In genomic region chr11:115418626-115419025, GRCh38 we compare ENCODE assay signal across 19 cellular contexts.
"Had no signal": no experiment of that assay in that cellular context is flagged by ENCODE, and none has a peak within 500 bp of the region (broad histone marks: within the 10 kb centered on the region; RNA-seq: fewer than 3 reads in every experiment).

No MANE protein-coding gene starts in this region.

- ATAC-seq: effector memory CD8-positive, alpha-beta T cell; gastrocnemius medialis; heart right ventricle; left lobe of liver; naive thymus-derived CD8-positive, alpha-beta T cell; psoas muscle; right lobe of liver; stimulated activated memory B cell treated with anti-CD40 and anti-IgM and Interleukin-4, amounts not matched to agents 10 μg/mL and 1 μg/mL and 100 μg/mL, for 72 hours; upper lobe of right lung had no signal

- H3K36me3 Mint-ChIP-seq: naive thymus-derived CD8-positive, alpha-beta T cell; stimulated activated memory B cell treated with anti-CD40 and anti-IgM and Interleukin-4, amounts not matched to agents 10 μg/mL and 1 μg/mL and 100 μg/mL, for 72 hours had no signal

- H3K27ac Mint-ChIP-seq: effector memory CD8-positive, alpha-beta T cell; naive thymus-derived CD8-positive, alpha-beta T cell; stimulated activated memory B cell treated with anti-CD40 and anti-IgM and Interleukin-4, amounts not matched to agents 10 μg/mL and 1 μg/mL and 100 μg/mL, for 72 hours; stimulated activated naive CD8-positive, alpha-beta T cell treated with anti-CD3 and anti-CD28 coated beads, Interleukin-15, Interleukin-2, amounts not matched to agents 100 ng/mL and 50 ng/mL, for 24 hours had no signal

- DNase-seq: effector memory CD8-positive, alpha-beta T cell; gastrocnemius medialis; heart right ventricle; hypothalamus; kidney glomerular epithelial cell; mammary epithelial cell; naive thymus-derived CD8-positive, alpha-beta T cell; psoas muscle; retina; right lobe of liver; spleen; stimulated activated CD4-positive, alpha-beta T cell treated with anti-CD3 and anti-CD28 coated beads, Interleukin-15, amount 100 ng/mL, for 24 hours; stimulated activated CD4-positive, alpha-beta T cell treated with anti-CD3 and anti-CD28 coated beads, Interleukin-1b, Interleukin-23, amount 100 ng/mL, for 48 hours; stimulated activated CD4-positive, alpha-beta T cell treated with anti-CD3 and anti-CD28 coated beads, Interleukin-4, amount 100 ng/mL, for 24 hours; tibial artery; upper lobe of right lung had no signal

- H3K9me3 Mint-ChIP-seq: effector memory CD8-positive, alpha-beta T cell; stimulated activated memory B cell treated with anti-CD40 and anti-IgM and Interleukin-4, amounts not matched to agents 10 μg/mL and 1 μg/mL and 100 μg/mL, for 72 hours; stimulated activated naive CD8-positive, alpha-beta T cell treated with anti-CD3 and anti-CD28 coated beads, Interleukin-15, Interleukin-2, amounts not matched to agents 100 ng/mL and 50 ng/mL, for 24 hours had no signal

- H3K4me1 Mint-ChIP-seq: stimulated activated memory B cell treated with anti-CD40 and anti-IgM and Interleukin-4, amounts not matched to agents 10 μg/mL and 1 μg/mL and 100 μg/mL, for 72 hours had no signal

- H3K4me3 Mint-ChIP-seq: effector memory CD8-positive, alpha-beta T cell; naive thymus-derived CD8-positive, alpha-beta T cell; stimulated activated memory B cell treated with anti-CD40 and anti-IgM and Interleukin-4, amounts not matched to agents 10 μg/mL and 1 μg/mL and 100 μg/mL, for 72 hours; stimulated activated naive CD8-positive, alpha-beta T cell treated with anti-CD3 and anti-CD28 coated beads, Interleukin-15, Interleukin-2, amounts not matched to agents 100 ng/mL and 50 ng/mL, for 24 hours had no signal

- H3K27me3 Mint-ChIP-seq: stimulated activated memory B cell treated with anti-CD40 and anti-IgM and Interleukin-4, amounts not matched to agents 10 μg/mL and 1 μg/mL and 100 μg/mL, for 72 hours had no signal
